14 cellular contexts compared by ENCODE assay signal in genomic region chr4:14445882-14446281, GRCh38.
DNase-seq lines count a peak whose midpoint lies in the region; ATAC-seq and TF ChIP-seq lines count a peak whose summit lies in the region.
"Had no signal": no experiment of that assay in that cellular context is flagged by ENCODE, and none has a peak within 500 bp of the region (broad histone marks: within the 10 kb centered on the region; RNA-seq: fewer than 3 reads in every experiment).

No MANE protein-coding gene starts in this region.

- peaks cover 35% of the 10 kb centered on the region for H3K4me1 Mint-ChIP-seq in WTC11

- peaks cover 13% of the 10 kb centered on the region for H3K9me3 Mint-ChIP-seq in WTC11

- CTCF ChIA-PET in WTC11 (lab: Charles Lee): no interaction called here

- DNase-seq in LHCN-M2 (ENCODE audit: low read depth): peak; percentile 58
- DNase-seq in WTC11 (ENCODE audit: low spot score): no peak
- no peak for DNase-seq in stimulated activated CD4-positive, alpha-beta T cell treated with anti-CD3 and anti-CD28 coated beads, Interleukin-4, amount 100 ng/mL, for 24 hours
- DNase-seq in NCI-H2107 treated with DMSO at 0.1 percent for 48 hours (lab: John Stamatoyannopoulos, UW; ENCODE audit: unreplicated experiment): no peak
- DNase-seq: Kasumi-1, NCI-H146, NCI-H446 treated with DMSO at 0.1 percent for 48 hours, NCI-H748 treated with DMSO at 0.1 percent for 48 hours, SHP77 had no signal

- no peak for TF ChIP-seq CTCF in WTC11 (IDR thresholded peaks at IDR 0.05)

- peak overlapping the region in 15 of 21 experiments; percentile 27 to 84 (median 64) for H3K27ac ChIP-seq in skin epidermis
- H3K27ac ChIP-seq: BLaER1 treated with 17β-estradiol and CSF1 and Interleukin-3, amounts not matched to agents 10 nM and 100 nM had no signal

- peak; percentile 38; the same call in 1 of the 2 replicates for ATAC-seq in WTC11
- ATAC-seq in esophagus mucosa: peak; percentile 91
- no peak for ATAC-seq in HG03565 (IDR thresholded peaks at IDR 0.05; ENCODE audit: unreplicated experiment)
- ATAC-seq: SK-N-SH treated with all-trans-retinoic acid at 6 μM for 48 hours had no signal

- no peak overlapping the region for H3K4me3 Mint-ChIP-seq in WTC11

- no peak overlapping the region for H3K27ac Mint-ChIP-seq in WTC11

- peaks cover 6% of the 10 kb centered on the region for H3K36me3 Mint-ChIP-seq in WTC11

- H3K4me3 ChIP-seq in skin epidermis: no peak overlapping the region
- H3K4me3 ChIP-seq: BLaER1 treated with 17β-estradiol and CSF1 and Interleukin-3, amounts not matched to agents 10 nM and 100 nM had no signal

- POLR2A ChIA-PET in WTC11 (lab: Charles Lee): no interaction called here

- peaks cover 10% of the 10 kb centered on the region for H3K27me3 Mint-ChIP-seq in WTC11 (ENCODE audit: low read depth)

TF ChIP-seq in WTC11, 78 proteins besides CTCF, POLR2A, EP300 and RAD21:
- TF ChIP-seq ZNF281 (CRISPR knock-in tag; IDR thresholded peaks at IDR 0.05): no peak
- no peak for TF ChIP-seq MAX (CRISPR knock-in tag; IDR thresholded peaks at IDR 0.05)
- TF ChIP-seq ATF2 (CRISPR knock-in tag; IDR thresholded peaks at IDR 0.05; ENCODE audit: borderline replicate concordance, low read depth): no peak
- TF ChIP-seq USF1 (CRISPR knock-in tag; IDR thresholded peaks at IDR 0.05): no peak
- no peak for TF ChIP-seq ATF6 (CRISPR knock-in tag; IDR thresholded peaks at IDR 0.05)
- no peak for TF ChIP-seq MLX (CRISPR knock-in tag; IDR thresholded peaks at IDR 0.05)
- TF ChIP-seq NR3C1 (CRISPR knock-in tag; conservative IDR thresholded peaks at IDR 0.05; ENCODE audit: low read depth): no peak
- no peak for TF ChIP-seq RORB (CRISPR knock-in tag; IDR thresholded peaks at IDR 0.05)
- TF ChIP-seq ZNF232 (CRISPR knock-in tag; IDR thresholded peaks at IDR 0.05): no peak
